In the genomic region with DNA sequence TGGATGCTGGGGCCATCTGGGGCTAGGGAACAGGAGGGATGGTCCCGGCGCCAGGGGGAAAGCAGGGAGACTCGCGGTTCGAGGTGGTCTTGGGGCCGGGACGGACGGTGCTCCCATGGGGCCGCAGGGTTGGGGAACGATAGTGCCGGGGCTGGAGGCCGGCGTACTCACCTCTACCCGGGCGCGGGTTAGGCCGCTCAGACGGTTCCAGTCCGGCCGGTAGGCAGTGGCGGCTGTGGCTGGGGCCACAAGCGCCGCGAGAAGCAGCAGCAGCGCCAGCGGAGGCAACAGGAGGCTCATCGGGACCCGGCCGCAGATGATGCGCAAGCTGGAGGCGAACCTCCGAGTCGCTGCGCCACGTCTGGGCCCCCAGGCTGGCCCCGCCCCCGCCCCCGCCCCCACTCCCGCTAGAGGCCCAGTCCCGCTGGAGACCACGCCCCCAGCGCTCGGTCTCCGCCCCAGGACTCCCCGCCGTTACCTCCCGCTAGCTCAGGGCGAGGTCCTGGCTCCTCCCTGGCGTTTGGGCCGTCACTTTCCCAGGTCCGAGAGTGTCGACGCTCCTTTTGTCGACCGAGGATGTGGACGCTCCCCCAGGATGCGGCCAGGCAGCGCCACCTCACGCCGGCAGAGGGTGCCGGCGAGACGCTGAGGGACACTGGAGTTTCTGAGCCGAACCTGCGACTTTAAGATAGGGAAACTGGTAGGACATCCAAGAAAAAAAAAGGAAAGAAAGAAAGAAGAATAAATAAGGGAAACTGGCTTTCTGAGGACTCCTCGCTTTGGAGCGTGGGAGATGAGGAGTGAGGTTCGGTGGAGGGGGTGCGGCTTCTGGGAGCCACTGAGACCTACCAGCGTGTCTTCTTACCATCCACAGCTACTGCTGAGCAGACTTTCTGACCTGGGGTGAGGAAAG, we compare ENCODE assay signal across 1 cellular context.
TF ChIP-seq lines count a peak whose summit lies in the region.

A gene with protein sequence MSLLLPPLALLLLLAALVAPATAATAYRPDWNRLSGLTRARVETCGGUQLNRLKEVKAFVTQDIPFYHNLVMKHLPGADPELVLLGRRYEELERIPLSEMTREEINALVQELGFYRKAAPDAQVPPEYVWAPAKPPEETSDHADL (minus strand): TSS at position 363 of the 913 bp plus-strand sequence. CDS start 63 bp downstream, at position 300.

TF ChIP-seq in HepG2, 621 proteins besides CTCF, POLR2A, EP300 and RAD21 (continued from another document and continues in another):
- TF ChIP-seq, protein P1, sequence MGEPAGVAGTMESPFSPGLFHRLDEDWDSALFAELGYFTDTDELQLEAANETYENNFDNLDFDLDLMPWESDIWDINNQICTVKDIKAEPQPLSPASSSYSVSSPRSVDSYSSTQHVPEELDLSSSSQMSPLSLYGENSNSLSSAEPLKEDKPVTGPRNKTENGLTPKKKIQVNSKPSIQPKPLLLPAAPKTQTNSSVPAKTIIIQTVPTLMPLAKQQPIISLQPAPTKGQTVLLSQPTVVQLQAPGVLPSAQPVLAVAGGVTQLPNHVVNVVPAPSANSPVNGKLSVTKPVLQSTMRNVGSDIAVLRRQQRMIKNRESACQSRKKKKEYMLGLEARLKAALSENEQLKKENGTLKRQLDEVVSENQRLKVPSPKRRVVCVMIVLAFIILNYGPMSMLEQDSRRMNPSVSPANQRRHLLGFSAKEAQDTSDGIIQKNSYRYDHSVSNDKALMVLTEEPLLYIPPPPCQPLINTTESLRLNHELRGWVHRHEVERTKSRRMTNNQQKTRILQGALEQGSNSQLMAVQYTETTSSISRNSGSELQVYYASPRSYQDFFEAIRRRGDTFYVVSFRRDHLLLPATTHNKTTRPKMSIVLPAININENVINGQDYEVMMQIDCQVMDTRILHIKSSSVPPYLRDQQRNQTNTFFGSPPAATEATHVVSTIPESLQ (CRISPR knock-in tag; conservative IDR thresholded peaks at IDR 0.05), result no peak
- TF ChIP-seq ZFY (CRISPR knock-in tag; IDR thresholded peaks at IDR 0.05) (peak; percentile 26; the same call in 1 of the 2 replicates), SAP130 (CRISPR knock-in tag; IDR thresholded peaks at IDR 0.05; ENCODE audit: low read depth) (peak; percentile 60), KLF6 (CRISPR knock-in tag; IDR thresholded peaks at IDR 0.05) (0 out of 2 replicates have a peak, but pooled peaks have one; percentile 35), SOX5 (CRISPR knock-in tag; IDR thresholded peaks at IDR 0.05; ENCODE audit: borderline replicate concordance) (peak; percentile 39; the same call in 1 of the 2 replicates), PPARG (CRISPR knock-in tag; conservative IDR thresholded peaks at IDR 0.05) (0 out of 2 replicates have a peak, but pooled peaks have one; percentile 26), MAFF (IDR thresholded peaks at IDR 0.05; ENCODE audit: low read depth, low read length) (no peak), KAT8 (CRISPR knock-in tag; IDR thresholded peaks at IDR 0.05) (peak; percentile 57; the same call in 1 of the 2 replicates), ZNF430 (CRISPR knock-in tag; IDR thresholded peaks at IDR 0.05) (0 out of 2 replicates have a peak, but pooled peaks have one; percentile 24), CHD4 (IDR thresholded peaks at IDR 0.05; ENCODE audit: borderline replicate concordance, low read length) (no peak), TSC22D2 (CRISPR knock-in tag; IDR thresholded peaks at IDR 0.05; ENCODE audit: borderline replicate concordance) (no peak), ZNF713 (CRISPR knock-in tag; IDR thresholded peaks at IDR 0.05) (peak; percentile 27; the same call in 1 of the 2 replicates), KDM2A (CRISPR knock-in tag; IDR thresholded peaks at IDR 0.05; ENCODE audit: borderline replicate concordance, low read depth) (peak; percentile 76), ZNF768 (CRISPR knock-in tag; IDR thresholded peaks at IDR 0.05) (peak; percentile 17; the same call in 1 of the 2 replicates), DPF2 (CRISPR knock-in tag; IDR thresholded peaks at IDR 0.05; ENCODE audit: borderline replicate concordance, low read depth) (no peak), ZSCAN31 (CRISPR knock-in tag; IDR thresholded peaks at IDR 0.05; ENCODE audit: low read depth) (no peak), ZNF589 (CRISPR knock-in tag; conservative IDR thresholded peaks at IDR 0.05) (no peak), ZBTB21 (CRISPR knock-in tag; IDR thresholded peaks at IDR 0.05) (no peak), ZNF234 (CRISPR knock-in tag; conservative IDR thresholded peaks at IDR 0.05) (no peak), FOXA3 (CRISPR knock-in tag; IDR thresholded peaks at IDR 0.05) (peak; percentile 36; the same call in 1 of the 2 replicates), ZNF850 (CRISPR knock-in tag; conservative IDR thresholded peaks at IDR 0.05) (no peak), DMAP1 (CRISPR knock-in tag; IDR thresholded peaks at IDR 0.05) (no peak), CREM (IDR thresholded peaks at IDR 0.05) (0 out of 2 replicates have a peak, but pooled peaks have one; percentile 17), CREM (CRISPR knock-in tag; IDR thresholded peaks at IDR 0.05) (no peak), MED1 (CRISPR knock-in tag; IDR thresholded peaks at IDR 0.05) (peak; percentile 22; the same call in 1 of the 2 replicates), GZF1 (CRISPR knock-in tag; IDR thresholded peaks at IDR 0.05) (no peak), ZMYM4 (CRISPR knock-in tag; IDR thresholded peaks at IDR 0.05) (0 out of 2 replicates have a peak, but pooled peaks have one; percentile 23), SYNCRIP (IDR thresholded peaks at IDR 0.05; ENCODE audit: insufficient read depth, low read depth, low read length) (no peak)
- TF ChIP-seq, protein P2, sequence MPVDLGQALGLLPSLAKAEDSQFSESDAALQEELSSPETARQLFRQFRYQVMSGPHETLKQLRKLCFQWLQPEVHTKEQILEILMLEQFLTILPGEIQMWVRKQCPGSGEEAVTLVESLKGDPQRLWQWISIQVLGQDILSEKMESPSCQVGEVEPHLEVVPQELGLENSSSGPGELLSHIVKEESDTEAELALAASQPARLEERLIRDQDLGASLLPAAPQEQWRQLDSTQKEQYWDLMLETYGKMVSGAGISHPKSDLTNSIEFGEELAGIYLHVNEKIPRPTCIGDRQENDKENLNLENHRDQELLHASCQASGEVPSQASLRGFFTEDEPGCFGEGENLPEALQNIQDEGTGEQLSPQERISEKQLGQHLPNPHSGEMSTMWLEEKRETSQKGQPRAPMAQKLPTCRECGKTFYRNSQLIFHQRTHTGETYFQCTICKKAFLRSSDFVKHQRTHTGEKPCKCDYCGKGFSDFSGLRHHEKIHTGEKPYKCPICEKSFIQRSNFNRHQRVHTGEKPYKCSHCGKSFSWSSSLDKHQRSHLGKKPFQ (CRISPR knock-in tag; IDR thresholded peaks at IDR 0.05; ENCODE audit: insufficient replicate concordance), result no peak
- TF ChIP-seq, protein P3, sequence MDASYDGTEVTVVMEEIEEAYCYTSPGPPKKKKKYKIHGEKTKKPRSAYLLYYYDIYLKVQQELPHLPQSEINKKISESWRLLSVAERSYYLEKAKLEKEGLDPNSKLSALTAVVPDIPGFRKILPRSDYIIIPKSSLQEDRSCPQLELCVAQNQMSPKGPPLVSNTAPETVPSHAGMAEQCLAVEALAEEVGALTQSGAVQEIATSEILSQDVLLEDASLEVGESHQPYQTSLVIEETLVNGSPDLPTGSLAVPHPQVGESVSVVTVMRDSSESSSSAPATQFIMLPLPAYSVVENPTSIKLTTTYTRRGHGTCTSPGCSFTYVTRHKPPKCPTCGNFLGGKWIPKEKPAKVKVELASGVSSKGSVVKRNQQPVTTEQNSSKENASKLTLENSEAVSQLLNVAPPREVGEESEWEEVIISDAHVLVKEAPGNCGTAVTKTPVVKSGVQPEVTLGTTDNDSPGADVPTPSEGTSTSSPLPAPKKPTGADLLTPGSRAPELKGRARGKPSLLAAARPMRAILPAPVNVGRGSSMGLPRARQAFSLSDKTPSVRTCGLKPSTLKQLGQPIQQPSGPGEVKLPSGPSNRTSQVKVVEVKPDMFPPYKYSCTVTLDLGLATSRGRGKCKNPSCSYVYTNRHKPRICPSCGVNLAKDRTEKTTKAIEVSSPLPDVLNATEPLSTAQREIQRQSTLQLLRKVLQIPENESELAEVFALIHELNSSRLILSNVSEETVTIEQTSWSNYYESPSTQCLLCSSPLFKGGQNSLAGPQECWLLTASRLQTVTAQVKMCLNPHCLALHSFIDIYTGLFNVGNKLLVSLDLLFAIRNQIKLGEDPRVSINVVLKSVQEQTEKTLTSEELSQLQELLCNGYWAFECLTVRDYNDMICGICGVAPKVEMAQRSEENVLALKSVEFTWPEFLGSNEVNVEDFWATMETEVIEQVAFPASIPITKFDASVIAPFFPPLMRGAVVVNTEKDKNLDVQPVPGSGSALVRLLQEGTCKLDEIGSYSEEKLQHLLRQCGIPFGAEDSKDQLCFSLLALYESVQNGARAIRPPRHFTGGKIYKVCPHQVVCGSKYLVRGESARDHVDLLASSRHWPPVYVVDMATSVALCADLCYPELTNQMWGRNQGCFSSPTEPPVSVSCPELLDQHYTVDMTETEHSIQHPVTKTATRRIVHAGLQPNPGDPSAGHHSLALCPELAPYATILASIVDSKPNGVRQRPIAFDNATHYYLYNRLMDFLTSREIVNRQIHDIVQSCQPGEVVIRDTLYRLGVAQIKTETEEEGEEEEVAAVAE (CRISPR knock-in tag; IDR thresholded peaks at IDR 0.05; ENCODE audit: borderline replicate concordance), result 0 out of 2 replicates have a peak, but pooled peaks have one; percentile 16
- TF ChIP-seq, protein P4, sequence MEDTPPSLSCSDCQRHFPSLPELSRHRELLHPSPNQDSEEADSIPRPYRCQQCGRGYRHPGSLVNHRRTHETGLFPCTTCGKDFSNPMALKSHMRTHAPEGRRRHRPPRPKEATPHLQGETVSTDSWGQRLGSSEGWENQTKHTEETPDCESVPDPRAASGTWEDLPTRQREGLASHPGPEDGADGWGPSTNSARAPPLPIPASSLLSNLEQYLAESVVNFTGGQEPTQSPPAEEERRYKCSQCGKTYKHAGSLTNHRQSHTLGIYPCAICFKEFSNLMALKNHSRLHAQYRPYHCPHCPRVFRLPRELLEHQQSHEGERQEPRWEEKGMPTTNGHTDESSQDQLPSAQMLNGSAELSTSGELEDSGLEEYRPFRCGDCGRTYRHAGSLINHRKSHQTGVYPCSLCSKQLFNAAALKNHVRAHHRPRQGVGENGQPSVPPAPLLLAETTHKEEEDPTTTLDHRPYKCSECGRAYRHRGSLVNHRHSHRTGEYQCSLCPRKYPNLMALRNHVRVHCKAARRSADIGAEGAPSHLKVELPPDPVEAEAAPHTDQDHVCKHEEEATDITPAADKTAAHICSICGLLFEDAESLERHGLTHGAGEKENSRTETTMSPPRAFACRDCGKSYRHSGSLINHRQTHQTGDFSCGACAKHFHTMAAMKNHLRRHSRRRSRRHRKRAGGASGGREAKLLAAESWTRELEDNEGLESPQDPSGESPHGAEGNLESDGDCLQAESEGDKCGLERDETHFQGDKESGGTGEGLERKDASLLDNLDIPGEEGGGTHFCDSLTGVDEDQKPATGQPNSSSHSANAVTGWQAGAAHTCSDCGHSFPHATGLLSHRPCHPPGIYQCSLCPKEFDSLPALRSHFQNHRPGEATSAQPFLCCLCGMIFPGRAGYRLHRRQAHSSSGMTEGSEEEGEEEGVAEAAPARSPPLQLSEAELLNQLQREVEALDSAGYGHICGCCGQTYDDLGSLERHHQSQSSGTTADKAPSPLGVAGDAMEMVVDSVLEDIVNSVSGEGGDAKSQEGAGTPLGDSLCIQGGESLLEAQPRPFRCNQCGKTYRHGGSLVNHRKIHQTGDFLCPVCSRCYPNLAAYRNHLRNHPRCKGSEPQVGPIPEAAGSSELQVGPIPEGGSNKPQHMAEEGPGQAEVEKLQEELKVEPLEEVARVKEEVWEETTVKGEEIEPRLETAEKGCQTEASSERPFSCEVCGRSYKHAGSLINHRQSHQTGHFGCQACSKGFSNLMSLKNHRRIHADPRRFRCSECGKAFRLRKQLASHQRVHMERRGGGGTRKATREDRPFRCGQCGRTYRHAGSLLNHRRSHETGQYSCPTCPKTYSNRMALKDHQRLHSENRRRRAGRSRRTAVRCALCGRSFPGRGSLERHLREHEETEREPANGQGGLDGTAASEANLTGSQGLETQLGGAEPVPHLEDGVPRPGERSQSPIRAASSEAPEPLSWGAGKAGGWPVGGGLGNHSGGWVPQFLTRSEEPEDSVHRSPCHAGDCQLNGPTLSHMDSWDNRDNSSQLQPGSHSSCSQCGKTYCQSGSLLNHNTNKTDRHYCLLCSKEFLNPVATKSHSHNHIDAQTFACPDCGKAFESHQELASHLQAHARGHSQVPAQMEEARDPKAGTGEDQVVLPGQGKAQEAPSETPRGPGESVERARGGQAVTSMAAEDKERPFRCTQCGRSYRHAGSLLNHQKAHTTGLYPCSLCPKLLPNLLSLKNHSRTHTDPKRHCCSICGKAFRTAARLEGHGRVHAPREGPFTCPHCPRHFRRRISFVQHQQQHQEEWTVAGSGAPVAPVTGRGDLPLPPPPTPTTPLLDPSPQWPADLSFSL (CRISPR knock-in tag; IDR thresholded peaks at IDR 0.05), result no peak
- TF ChIP-seq, protein P5, sequence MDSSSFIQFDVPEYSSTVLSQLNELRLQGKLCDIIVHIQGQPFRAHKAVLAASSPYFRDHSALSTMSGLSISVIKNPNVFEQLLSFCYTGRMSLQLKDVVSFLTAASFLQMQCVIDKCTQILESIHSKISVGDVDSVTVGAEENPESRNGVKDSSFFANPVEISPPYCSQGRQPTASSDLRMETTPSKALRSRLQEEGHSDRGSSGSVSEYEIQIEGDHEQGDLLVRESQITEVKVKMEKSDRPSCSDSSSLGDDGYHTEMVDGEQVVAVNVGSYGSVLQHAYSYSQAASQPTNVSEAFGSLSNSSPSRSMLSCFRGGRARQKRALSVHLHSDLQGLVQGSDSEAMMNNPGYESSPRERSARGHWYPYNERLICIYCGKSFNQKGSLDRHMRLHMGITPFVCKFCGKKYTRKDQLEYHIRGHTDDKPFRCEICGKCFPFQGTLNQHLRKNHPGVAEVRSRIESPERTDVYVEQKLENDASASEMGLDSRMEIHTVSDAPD (CRISPR knock-in tag; IDR thresholded peaks at IDR 0.05), result no peak
- TF ChIP-seq, protein P6, sequence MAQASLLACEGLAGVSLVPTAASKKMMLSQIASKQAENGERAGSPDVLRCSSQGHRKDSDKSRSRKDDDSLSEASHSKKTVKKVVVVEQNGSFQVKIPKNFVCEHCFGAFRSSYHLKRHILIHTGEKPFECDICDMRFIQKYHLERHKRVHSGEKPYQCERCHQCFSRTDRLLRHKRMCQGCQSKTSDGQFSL (CRISPR knock-in tag; IDR thresholded peaks at IDR 0.05), result no peak
- TF ChIP-seq, protein P7, sequence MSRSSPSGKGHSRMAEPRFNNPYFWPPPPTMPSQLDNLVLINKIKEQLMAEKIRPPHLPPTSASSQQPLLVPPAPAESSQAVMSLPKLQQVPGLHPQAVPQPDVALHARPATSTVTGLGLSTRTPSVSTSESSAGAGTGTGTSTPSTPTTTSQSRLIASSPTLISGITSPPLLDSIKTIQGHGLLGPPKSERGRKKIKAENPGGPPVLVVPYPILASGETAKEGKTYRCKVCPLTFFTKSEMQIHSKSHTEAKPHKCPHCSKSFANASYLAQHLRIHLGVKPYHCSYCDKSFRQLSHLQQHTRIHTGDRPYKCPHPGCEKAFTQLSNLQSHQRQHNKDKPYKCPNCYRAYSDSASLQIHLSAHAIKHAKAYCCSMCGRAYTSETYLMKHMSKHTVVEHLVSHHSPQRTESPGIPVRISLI (CRISPR knock-in tag; IDR thresholded peaks at IDR 0.05; ENCODE audit: borderline replicate concordance), result 0 out of 2 replicates have a peak, but pooled peaks have one; percentile 28
